ENCODE assay signal across 8 cellular contexts in genomic region chr14:63543826-63544320, GRCh38. TPM values are rescaled to one million over a fixed set of nuclear protein-coding genes. Genes with fewer than 3 reads are reported as not detected.
DNase-seq lines count a peak whose midpoint lies in the region; ATAC-seq and FAIRE-seq lines count a peak whose summit lies in the region.

No MANE protein-coding gene starts in this region.

- H3K4me1 ChIP-seq in right cardiac atrium (ENCODE audit: control insufficient read depth, insufficient read depth, low read length) (no peaks in the 10 kb centered on the region), small intestine (ENCODE audit: control insufficient read depth in 2 of 2, insufficient read depth in 1 of 2, low read depth in 1 of 2, low read length in 1 of 2) (peaks cover 0 to 2% of the 10 kb centered on the region in 2 donors)

- intact Hi-C loops in activated CD4-positive, alpha-beta T cell treated with anti-CD3 and anti-CD28 coated beads for 36 hours (cut with DNase I, micrococcal nuclease), result loop anchor here (1.0 to 10.0 kb wide), 8 partner anchors 66 to 961 kb away; partner anchors contain the start of genes MTHFD1 (in 1 of the 2), SGPP1 (in 1 of the 2), SYNE2 (in 1 of the 2) and ZBTB1 (in 1 of the 2)
- intact Hi-C loops in right cardiac atrium (cut with DNase I), result loop anchor here (5.0 kb wide), 2 partner anchors 152 to 157 kb away; no protein-coding TSS in a partner anchor

- H3K9me3 ChIP-seq in right cardiac atrium (ENCODE audit: control insufficient read depth, low read length), result no peaks in the 10 kb centered on the region
- no peaks in the 10 kb centered on the region for H3K9me3 ChIP-seq in small intestine (ENCODE audit: control insufficient read depth, low read depth)

- POLR2A ChIA-PET in activated CD4-positive, alpha-beta T cell treated with anti-CD3 and anti-CD28 coated beads for 36 hours (lab: Charles Lee), result interaction anchor here (1.0 kb wide), 1 partner anchor 98 kb away, joined by 11 read pairs; the partner anchor contains the start of gene WDR89
- POLR2A ChIA-PET in activated CD4-positive, alpha-beta memory T cell treated with anti-CD3 and anti-CD28 coated beads, Interleukin-2, amount 10 ng/mL, durations not matched to agents 7 days and 5 days (lab: Charles Lee), result interaction anchor here (0.9 to 3.3 kb wide), 21 partner anchors 8 to 1555 kb away, joined by 3 to 24 read pairs (median 5); partner anchors contain the start of genes SGPP1 and WDR89

- H3K36me3 ChIP-seq in small intestine (ENCODE audit: control insufficient read depth in 2 of 2, insufficient read depth in 2 of 2, low read length in 2 of 2), result peaks cover 0 to 3% of the 10 kb centered on the region in 2 donors

- H3K27me3 ChIP-seq in right cardiac atrium (ENCODE audit: control insufficient read depth, insufficient read depth), result no peaks in the 10 kb centered on the region
- no peaks in the 10 kb centered on the region for H3K27me3 ChIP-seq in small intestine (ENCODE audit: control insufficient read depth in 2 of 2, insufficient read depth in 2 of 2, low read length in 2 of 2)

- H3K27me3 Mint-ChIP-seq in activated CD4-positive, alpha-beta T cell treated with anti-CD3 and anti-CD28 coated beads for 36 hours, result no peaks in the 10 kb centered on the region
- H3K27me3 Mint-ChIP-seq in activated CD4-positive, alpha-beta memory T cell treated with anti-CD3 and anti-CD28 coated beads, Interleukin-2, amount 10 ng/mL, durations not matched to agents 7 days and 5 days, result no peaks in the 10 kb centered on the region

- no peak for FAIRE-seq in small intestine (lab: Jason Lieb, UNC)

- H3K4me3 ChIP-seq in right cardiac atrium (ENCODE audit: low read length) (peak overlapping the region; percentile 70), small intestine (ENCODE audit: low read depth in 1 of 2, low read length in 2 of 2) (peak overlapping the region; percentile 90 to 93)

- H3K9me3 Mint-ChIP-seq in activated CD4-positive, alpha-beta T cell treated with anti-CD3 and anti-CD28 coated beads for 36 hours (ENCODE audit: low read depth), result no peaks in the 10 kb centered on the region
- no peaks in the 10 kb centered on the region for H3K9me3 Mint-ChIP-seq in activated CD4-positive, alpha-beta memory T cell treated with anti-CD3 and anti-CD28 coated beads, Interleukin-2, amount 10 ng/mL, durations not matched to agents 7 days and 5 days

- peak; percentile 18 for ATAC-seq in activated CD4-positive, alpha-beta T cell treated with anti-CD3 and anti-CD28 coated beads for 36 hours
- peak; percentile 25 for ATAC-seq in HG03159 (IDR thresholded peaks at IDR 0.05; ENCODE audit: unreplicated experiment)
- ATAC-seq in right cardiac atrium, result peak in 1 of 2 donors; percentile 50

- peak overlapping the region; percentile 64 for H3K27ac ChIP-seq in right cardiac atrium (ENCODE audit: low read length)
- H3K27ac ChIP-seq in small intestine (ENCODE audit: low read depth in 1 of 2, low read length in 1 of 2), result peak overlapping the region; percentile 82 to 94

- H3K4me3 Mint-ChIP-seq in activated CD4-positive, alpha-beta T cell treated with anti-CD3 and anti-CD28 coated beads for 36 hours, result peak overlapping the region; percentile 86
- H3K4me3 Mint-ChIP-seq in activated CD4-positive, alpha-beta memory T cell treated with anti-CD3 and anti-CD28 coated beads, Interleukin-2, amount 10 ng/mL, durations not matched to agents 7 days and 5 days, result peak overlapping the region; percentile 86

- H3K36me3 Mint-ChIP-seq in activated CD4-positive, alpha-beta T cell treated with anti-CD3 and anti-CD28 coated beads for 36 hours (ENCODE audit: low read depth), result peaks cover 14% of the 10 kb centered on the region
- peaks cover 13% of the 10 kb centered on the region for H3K36me3 Mint-ChIP-seq in activated CD4-positive, alpha-beta memory T cell treated with anti-CD3 and anti-CD28 coated beads, Interleukin-2, amount 10 ng/mL, durations not matched to agents 7 days and 5 days (ENCODE audit: low read depth)

- H3K27ac Mint-ChIP-seq in activated CD4-positive, alpha-beta T cell treated with anti-CD3 and anti-CD28 coated beads for 36 hours, result peak overlapping the region; percentile 85
- H3K27ac Mint-ChIP-seq in activated CD4-positive, alpha-beta memory T cell treated with anti-CD3 and anti-CD28 coated beads, Interleukin-2, amount 10 ng/mL, durations not matched to agents 7 days and 5 days, result peak overlapping the region; percentile 84

- no peak for DNase-seq in activated CD4-positive, alpha-beta T cell treated with anti-CD3 and anti-CD28 coated beads for 36 hours
- no peak for DNase-seq in activated CD4-positive, alpha-beta T cell treated with anti-CD3 and anti-CD28 coated beads for 48 hours
- DNase-seq in activated CD4-positive, alpha-beta memory T cell treated with anti-CD3 and anti-CD28 coated beads, Interleukin-2, amount 10 ng/mL, durations not matched to agents 7 days and 5 days, result no peak
- DNase-seq in right cardiac atrium (no peak), small intestine (no peak), GM19238 (ENCODE audit: insufficient read length, low spot score) (no peak)
- DNase-seq in activated effector memory CD4-positive, alpha-beta T cell treated with Interleukin-2 at 50 U/mL for 16 hours, result no peak

- CTCF ChIA-PET in activated CD4-positive, alpha-beta T cell treated with anti-CD3 and anti-CD28 coated beads for 36 hours (lab: Charles Lee), result interaction anchor here (0.6 to 2.0 kb wide), 7 partner anchors 12 to 227 kb away, joined by 3 to 11 read pairs (median 4); no protein-coding TSS in a partner anchor
- CTCF ChIA-PET in activated CD4-positive, alpha-beta memory T cell treated with anti-CD3 and anti-CD28 coated beads, Interleukin-2, amount 10 ng/mL, durations not matched to agents 7 days and 5 days (lab: Charles Lee), result interaction anchor here (1.0 to 3.4 kb wide), 9 partner anchors 11 to 226 kb away, joined by 3 to 31 read pairs (median 4); no protein-coding TSS in a partner anchor

- WGBS in right cardiac atrium, result under 1% methylated on average over 20 of the region's 20 CpGs
- 0% methylated on average over 19 to 20 of the region's 20 CpGs for WGBS in small intestine, 3 donors

- peaks cover 26% of the 10 kb centered on the region for H3K4me1 Mint-ChIP-seq in activated CD4-positive, alpha-beta T cell treated with anti-CD3 and anti-CD28 coated beads for 36 hours
- H3K4me1 Mint-ChIP-seq in activated CD4-positive, alpha-beta memory T cell treated with anti-CD3 and anti-CD28 coated beads, Interleukin-2, amount 10 ng/mL, durations not matched to agents 7 days and 5 days, result peaks cover 33% of the 10 kb centered on the region

RNA-seq across cellular contexts. Expression of gene PPP2R5E, which starts 0.7 kb away (rescaled TPM):
- total RNA-seq in activated CD4-positive, alpha-beta T cell treated with anti-CD3 and anti-CD28 coated beads for 36 hours, result 10 to 100 TPM; 38.4 to 40.4 TPM
- 10 to 100 TPM; 44.8 to 46.3 TPM for total RNA-seq in activated CD4-positive, alpha-beta memory T cell treated with anti-CD3 and anti-CD28 coated beads, Interleukin-2, amount 10 ng/mL, durations not matched to agents 7 days and 5 days
- total RNA-seq in right cardiac atrium, result 10 to 100 TPM; 35.7 to 38.4 (median 36.6) TPM
- polyA plus RNA-seq in right cardiac atrium, result 10.3 TPM
- polyA plus RNA-seq in small intestine, result 10 to 100 TPM in 1 of 3 donors, 1 to 10 TPM in 2; 6.8 to 10.4 (median 6.9) TPM
